In the genomic region with DNA sequence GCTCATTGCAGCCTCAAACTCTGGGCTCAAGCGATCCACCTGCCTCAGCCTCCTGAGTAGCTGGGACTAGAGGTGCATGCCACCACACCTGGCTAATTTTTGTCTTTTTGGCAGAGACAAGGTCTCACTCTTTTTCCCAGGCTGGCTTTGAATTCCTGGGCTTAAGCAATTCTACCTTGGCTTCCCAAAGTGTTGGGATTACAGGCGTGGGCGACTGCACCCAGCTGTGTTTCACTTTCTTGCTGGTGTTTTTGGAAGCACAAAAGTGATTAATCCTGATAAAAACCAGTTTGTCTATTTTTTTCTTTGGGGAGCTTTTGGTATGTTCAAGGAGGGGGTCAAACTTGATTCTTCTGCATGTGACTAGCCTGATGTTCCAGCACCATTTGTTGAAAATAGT, we compare ENCODE assay signal across 31 cellular contexts.
"Had no signal": no experiment of that assay in that cellular context is flagged by ENCODE, and none has a peak within 500 bp of the region (broad histone marks: within the 10 kb centered on the region; RNA-seq: fewer than 3 reads in every experiment).

No MANE protein-coding gene starts in this region.

- H3K36me3 ChIP-seq: gastrocnemius medialis, left ventricle myocardium inferior, upper lobe of right lung had no signal

- H3K27me3 ChIP-seq: esophagus squamous epithelium, gastrocnemius medialis, upper lobe of right lung had no signal

- H3K27me3 Mint-ChIP-seq: activated B cell treated with CpG ODN at 0.5 μM for 24 hours; activated CD8-positive, alpha-beta T cell treated with anti-CD3 and anti-CD28 coated beads for 36 hours; activated naive CD4-positive, alpha-beta T cell treated with anti-CD3 and anti-CD28 coated beads, Interleukin-2, amount 50 U/mL, for 24 hours; activated naive CD8-positive, alpha-beta T cell treated with anti-CD3 and anti-CD28 coated beads, Interleukin-2, amount 50 U/mL, for 24 hours; central memory CD8-positive, alpha-beta T cell; naive B cell; T-cell had no signal

- H3K9me3 ChIP-seq: esophagus squamous epithelium, gastrocnemius medialis, left ventricle myocardium inferior, testis, upper lobe of right lung had no signal

- H3K4me3 Mint-ChIP-seq: activated B cell treated with CpG ODN at 0.5 μM for 24 hours; activated CD8-positive, alpha-beta T cell treated with anti-CD3 and anti-CD28 coated beads for 36 hours; activated naive CD4-positive, alpha-beta T cell treated with anti-CD3 and anti-CD28 coated beads, Interleukin-2, amount 50 U/mL, for 24 hours; activated naive CD8-positive, alpha-beta T cell treated with anti-CD3 and anti-CD28 coated beads, Interleukin-2, amount 50 U/mL, for 24 hours; central memory CD8-positive, alpha-beta T cell; naive B cell; T-cell; T-helper 2 cell treated with Interferon-gamma antibody and Interleukin-4, amounts not matched to agents 5 μg/mL and 100 μg/mL, for 36 hours had no signal

- H3K9ac ChIP-seq: parathyroid adenoma had no signal

- H3K9me3 Mint-ChIP-seq: activated B cell treated with CpG ODN at 0.5 μM for 24 hours; activated CD8-positive, alpha-beta T cell treated with anti-CD3 and anti-CD28 coated beads for 36 hours; activated naive CD4-positive, alpha-beta T cell treated with anti-CD3 and anti-CD28 coated beads, Interleukin-2, amount 50 U/mL, for 24 hours; activated naive CD8-positive, alpha-beta T cell treated with anti-CD3 and anti-CD28 coated beads, Interleukin-2, amount 50 U/mL, for 24 hours; activated T-helper 2 cell treated with anti-CD3 and anti-CD28 coated beads, Interferon-gamma antibody, Interleukin-2, Interleukin-4, amounts not matched to agents 10 μg/mL and 5 μg/mL and 100 μg/mL, durations not matched to agents 14 hours and 24 hours and 36 hours; central memory CD8-positive, alpha-beta T cell; T-cell; T-helper 2 cell treated with Interferon-gamma antibody and Interleukin-4, amounts not matched to agents 5 μg/mL and 100 μg/mL, for 36 hours had no signal

- ATAC-seq: activated CD8-positive, alpha-beta T cell treated with anti-CD3 and anti-CD28 coated beads for 36 hours; activated naive CD8-positive, alpha-beta T cell treated with anti-CD3 and anti-CD28 coated beads, Interleukin-2, amount 50 U/mL, for 24 hours; gastrocnemius medialis; right cardiac atrium; stimulated activated naive CD8-positive, alpha-beta T cell treated with anti-CD3 and anti-CD28 coated beads, Interleukin-15, Interleukin-2, amounts not matched to agents 100 U/mL and 50 U/mL, for 24 hours; T-cell; upper lobe of right lung had no signal

- H3K4me1 ChIP-seq: parathyroid adenoma had no signal

- H3K27ac Mint-ChIP-seq: activated B cell treated with CpG ODN at 0.5 μM for 24 hours; activated CD8-positive, alpha-beta T cell treated with anti-CD3 and anti-CD28 coated beads for 36 hours; activated naive CD4-positive, alpha-beta T cell treated with anti-CD3 and anti-CD28 coated beads, Interleukin-2, amount 50 U/mL, for 24 hours; activated naive CD8-positive, alpha-beta T cell treated with anti-CD3 and anti-CD28 coated beads, Interleukin-2, amount 50 U/mL, for 24 hours; activated T-helper 2 cell treated with anti-CD3 and anti-CD28 coated beads, Interferon-gamma antibody, Interleukin-2, Interleukin-4, amounts not matched to agents 10 μg/mL and 5 μg/mL and 100 μg/mL, durations not matched to agents 14 hours and 24 hours and 36 hours; T-cell; T-helper 2 cell treated with Interferon-gamma antibody and Interleukin-4, amounts not matched to agents 5 μg/mL and 100 μg/mL, for 36 hours had no signal

- H3K4me3 ChIP-seq: esophagus squamous epithelium, gastrocnemius medialis, left ventricle myocardium inferior, lung, skin epidermis, testis, upper lobe of right lung had no signal

- FAIRE-seq: bronchial epithelial cell, colon, islet of Langerhans had no signal

- H3K27ac ChIP-seq: esophagus squamous epithelium, left ventricle myocardium inferior, parathyroid adenoma, skin epidermis, testis, upper lobe of right lung had no signal

- H2AFZ ChIP-seq: parathyroid adenoma had no signal

- DNase-seq: activated B cell treated with CpG ODN at 0.5 μM for 24 hours; activated CD4-positive, alpha-beta T cell treated with anti-CD3 and anti-CD28 coated beads, Interleukin-2, amount 50 U/mL, for 1 hour; activated CD8-positive, alpha-beta T cell treated with anti-CD3 and anti-CD28 coated beads for 36 hours; activated naive CD8-positive, alpha-beta T cell treated with anti-CD3 and anti-CD28 coated beads, Interleukin-2, amount 50 U/mL, for 24 hours; activated T-cell treated with anti-CD3 and anti-CD28 coated beads, Interleukin-2, amount 50 U/mL, for 48 hours; amygdala; dermis blood vessel endothelial cell; effector CD4-positive, alpha-beta T cell; esophagus squamous epithelium; gastrocnemius medialis; glutamatergic neuron; left ventricle myocardium inferior; naive B cell; nucleus accumbens; right cardiac atrium; stimulated activated CD4-positive, alpha-beta T cell treated with anti-CD3 and anti-CD28 coated beads, Interleukin-12 subunit alpha, Interleukin-12 subunit beta, amount 100 ng/mL, for 4 hours; stimulated activated CD4-positive, alpha-beta T cell treated with anti-CD3 and anti-CD28 coated beads, Interleukin-4, amount 100 ng/mL, for 1 hour; stimulated activated naive CD8-positive, alpha-beta T cell treated with anti-CD3 and anti-CD28 coated beads, Interleukin-15, Interleukin-2, amounts not matched to agents 100 U/mL and 50 U/mL, for 24 hours; T-cell; testis; upper lobe of right lung had no signal
